ENCODE assay signal across 8 cellular contexts in genomic region chr9:99821187-99822095, GRCh38. TPM values are rescaled to one million over a fixed set of nuclear protein-coding genes. Genes with fewer than 3 reads are reported as not detected.
DNase-seq lines count a peak whose midpoint lies in the region; ATAC-seq and TF ChIP-seq lines count a peak whose summit lies in the region.

Gene NR4A3, plus strand, starts transcription at chr9:99821885. Its CDS starts 6,158 bp downstream, at chr9:99828043.

- H3K27ac ChIP-seq in left lung: peak within 1 kb of the TSS; percentile 99 to 100

- ATAC-seq in GM19324 (IDR thresholded peaks at IDR 0.05; ENCODE audit: low FRiP score, unreplicated experiment): peak; percentile 42
- ATAC-seq in HG03460 (IDR thresholded peaks at IDR 0.05; ENCODE audit: unreplicated experiment): peak; percentile 31
- ATAC-seq in left lung: peak; percentile 74

- H3K36me3 ChIP-seq in BJ (ENCODE audit: control insufficient read depth, insufficient read depth, low read length) (no peaks in the 10 kb centered on the region), left lung (no peaks in the 10 kb centered on the region)

- POLR2A ChIA-PET in BJ (lab: Charles Lee): no interaction called here

- DNase-seq in BJ (ENCODE audit: low read depth) (peak; percentile 81), NCI-H526 treated with DMSO at 0.1 percent for 48 hours (lab: John Stamatoyannopoulos, UW) (peak; percentile 85), cortex of kidney (lab: John Stamatoyannopoulos, UW) (peak; percentile 32), left lung (peak; percentile 97 to 98)
- peak; percentile 92 for DNase-seq in activated CD4-positive, alpha-beta T cell treated with anti-CD3 and anti-CD28 coated beads, Interleukin-2, amount 50 U/mL, for 1 hour
- DNase-seq in stimulated activated CD4-positive, alpha-beta T cell treated with anti-CD3 and anti-CD28 coated beads, Interleukin-2, amount 100 ng/mL, for 4 hours (ENCODE audit: low read depth): peak; percentile 85

- CTCF ChIA-PET in BJ (lab: Yijun Ruan, JAX): interaction anchor here (0.6 to 1.6 kb wide), 8 partner anchors 78 to 761 kb away, joined by 3 to 8 read pairs (median 4); no protein-coding TSS in a partner anchor

- peak; percentile 28; the same call in 1 of the 2 replicates for TF ChIP-seq CTCF in BJ (IDR thresholded peaks at IDR 0.05; ENCODE audit: insufficient read depth, low read depth, low read length)
- TF ChIP-seq CTCF in left lung (IDR thresholded peaks at IDR 0.05): peak; percentile 10 to 68

- intact Hi-C loops in left lung (cut with DNase I): no loop called here

- H3K27me3 ChIP-seq in BJ (ENCODE audit: control insufficient read depth, insufficient read depth, low read length) (no peaks in the 10 kb centered on the region), left lung (peaks cover 22 to 44% of the 10 kb centered on the region in 2 donors)

- no peaks in the 10 kb centered on the region for H3K9me3 ChIP-seq in left lung

- H3K4me3 ChIP-seq in BJ (ENCODE audit: low read depth, low read length) (peak within 1 kb of the TSS; percentile 91), left lung (peak within 1 kb of the TSS; percentile 60 to 79)

- H3K4me1 ChIP-seq in left lung: peaks cover 16 to 70% of the 10 kb centered on the region in 2 donors

RNA-seq across cellular contexts. Expression of gene NR4A3, which starts in this region (rescaled TPM):
- 2.0 and 2.3 TPM in 2 replicates for polyA plus RNA-seq in BJ (2011; rRNA removed)
- polyA minus RNA-seq in BJ (2011; rRNA and poly(A)+ RNA removed): 3.8 and 5.1 TPM in 2 replicates
- 1 to 10 TPM; 4.9 to 6.2 TPM for total RNA-seq in left lung

Comparison
In these comparisons a context has a peak if more than half of its experiments do, and no peak if none do; other contexts are left out.
1. Peak in every context shown above with its lines: DNase-seq, ATAC-seq, H3K4me3 ChIP-seq and H3K27ac ChIP-seq.
2. DNase-seq: peak in every context shown above with its lines; median percentile 98 in left lung; 92 in activated CD4-positive, alpha-beta T cell treated with anti-CD3 and anti-CD28 coated beads, Interleukin-2, amount 50 U/mL, for 1 hour; 85 in NCI-H526 treated with DMSO at 0.1 percent for 48 hours; 85 in stimulated activated CD4-positive, alpha-beta T cell treated with anti-CD3 and anti-CD28 coated beads, Interleukin-2, amount 100 ng/mL, for 4 hours; 81 in BJ; 32 in cortex of kidney.